Comparison of ENCODE assay signal across 25 cellular contexts in the genomic region with DNA sequence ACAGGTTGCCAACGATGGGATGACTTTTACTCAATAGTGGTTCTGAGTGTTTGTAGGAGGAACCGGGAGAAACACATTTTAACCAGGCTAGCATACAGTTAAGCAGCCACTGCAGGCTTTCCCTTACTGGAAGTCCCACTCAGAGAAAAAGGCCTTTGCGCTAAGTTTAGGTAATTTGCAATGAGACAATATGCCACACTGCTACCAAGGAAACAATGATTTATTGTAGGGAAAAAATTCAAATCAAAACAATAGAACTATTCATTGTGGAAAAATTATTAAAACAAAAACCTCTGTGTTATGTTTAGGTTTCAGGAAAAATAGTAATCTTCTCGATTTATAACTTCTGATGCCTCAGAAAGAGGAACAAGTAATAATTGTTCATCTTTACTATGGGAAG. TPM values are rescaled to one million over a fixed set of nuclear protein-coding genes. Genes with fewer than 3 reads are reported as not detected.
"Had no signal": no experiment of that assay in that cellular context is flagged by ENCODE, and none has a peak within 500 bp of the region (broad histone marks: within the 10 kb centered on the region; RNA-seq: fewer than 3 reads in every experiment).

No MANE protein-coding gene starts in this region.

- H3K4me3 ChIP-seq: ascending aorta, left lung, ovary, sigmoid colon, thyroid gland had no signal

- ATAC-seq: left lung; naive thymus-derived CD4-positive, alpha-beta T cell; stimulated activated memory B cell treated with anti-CD40 and anti-IgM and Interleukin-4, amounts not matched to agents 10 μg/mL and 1 μg/mL and 100 μg/mL, for 72 hours had no signal

- H3K4me3 Mint-ChIP-seq: activated naive CD4-positive, alpha-beta T cell treated with anti-CD3 and anti-CD28 coated beads, Interleukin-2, amount 10 ng/mL, durations not matched to agents 7 days and 5 days; dendritic cell treated with granulocyte-macrophage colony-stimulating factor and Interleukin-4, amounts not matched to agents 40 ng/mL and 50 ng/mL, for 4 days; memory B cell; naive thymus-derived CD4-positive, alpha-beta T cell; stimulated activated memory B cell treated with anti-CD40 and anti-IgM and Interleukin-4, amounts not matched to agents 10 μg/mL and 1 μg/mL and 100 μg/mL, for 72 hours had no signal

- H3K27me3 ChIP-seq: ascending aorta, left lung, ovary, sigmoid colon, thyroid gland had no signal

- H3K36me3 ChIP-seq: ascending aorta, left lung, ovary, sigmoid colon, thyroid gland had no signal

- FAIRE-seq: bronchial epithelial cell, urothelium cell line had no signal

- H3K27ac ChIP-seq: ascending aorta, epithelial cell of prostate, left lung, ovary, sigmoid colon, thyroid gland, VCaP had no signal

- H3K4me1 ChIP-seq: ascending aorta, sigmoid colon, thyroid gland had no signal

- H3K27me3 Mint-ChIP-seq: dendritic cell treated with granulocyte-macrophage colony-stimulating factor and Interleukin-4, amounts not matched to agents 40 ng/mL and 50 ng/mL, for 4 days; memory B cell; stimulated activated memory B cell treated with anti-CD40 and anti-IgM and Interleukin-4, amounts not matched to agents 10 μg/mL and 1 μg/mL and 100 μg/mL, for 72 hours had no signal

- H3K36me3 Mint-ChIP-seq: memory B cell; stimulated activated memory B cell treated with anti-CD40 and anti-IgM and Interleukin-4, amounts not matched to agents 10 μg/mL and 1 μg/mL and 100 μg/mL, for 72 hours had no signal

- H3K9me3 Mint-ChIP-seq: dendritic cell treated with granulocyte-macrophage colony-stimulating factor and Interleukin-4, amounts not matched to agents 40 ng/mL and 50 ng/mL, for 4 days; memory B cell; stimulated activated memory B cell treated with anti-CD40 and anti-IgM and Interleukin-4, amounts not matched to agents 10 μg/mL and 1 μg/mL and 100 μg/mL, for 72 hours had no signal

- H3K9me3 ChIP-seq: ascending aorta, left lung, ovary, sigmoid colon, thyroid gland had no signal

- DNase-seq: activated CD4-positive, CD25-positive, alpha-beta regulatory T cell treated with anti-CD3 and anti-CD28 coated beads, Interleukin-2, amount 50 U/mL, for 72 hours; activated CD8-positive, alpha-beta memory T cell treated with anti-CD3 and anti-CD28 coated beads for 24 hours; activated CD8-positive, alpha-beta memory T cell treated with anti-CD3 and anti-CD28 coated beads, Interleukin-2, amount 50 U/mL, for 48 hours; activated effector memory CD4-positive, alpha-beta T cell treated with Interleukin-2 at 50 U/mL for 16 hours; activated naive CD4-positive, alpha-beta T cell treated with anti-CD3 and anti-CD28 coated beads, Interleukin-2, amount 10 ng/mL, durations not matched to agents 7 days and 5 days; activated T-cell treated with anti-CD3 and anti-CD28 coated beads, Interleukin-2, amount 50 U/mL, for 48 hours; foreskin fibroblast; kidney; left lung; naive thymus-derived CD4-positive, alpha-beta T cell; ovary; sigmoid colon; stimulated activated CD4-positive, alpha-beta T cell treated with anti-CD3 and anti-CD28 coated beads, Interleukin-4, amount 100 ng/mL, for 4 hours; SW 1271; T-helper 2 cell; thyroid gland had no signal

- H3K27ac Mint-ChIP-seq: activated naive CD4-positive, alpha-beta T cell treated with anti-CD3 and anti-CD28 coated beads, Interleukin-2, amount 10 ng/mL, durations not matched to agents 7 days and 5 days; dendritic cell treated with granulocyte-macrophage colony-stimulating factor and Interleukin-4, amounts not matched to agents 40 ng/mL and 50 ng/mL, for 4 days; memory B cell; stimulated activated memory B cell treated with anti-CD40 and anti-IgM and Interleukin-4, amounts not matched to agents 10 μg/mL and 1 μg/mL and 100 μg/mL, for 72 hours had no signal

RNA-seq across cellular contexts. Expression of gene CR2, which starts 51.4 kb away (rescaled TPM):
- total RNA-seq: ascending aorta, bronchial epithelial cell, cerebellum, sigmoid colon had no signal
